Comparison of ENCODE assay signal across 23 cellular contexts in the genomic region with DNA sequence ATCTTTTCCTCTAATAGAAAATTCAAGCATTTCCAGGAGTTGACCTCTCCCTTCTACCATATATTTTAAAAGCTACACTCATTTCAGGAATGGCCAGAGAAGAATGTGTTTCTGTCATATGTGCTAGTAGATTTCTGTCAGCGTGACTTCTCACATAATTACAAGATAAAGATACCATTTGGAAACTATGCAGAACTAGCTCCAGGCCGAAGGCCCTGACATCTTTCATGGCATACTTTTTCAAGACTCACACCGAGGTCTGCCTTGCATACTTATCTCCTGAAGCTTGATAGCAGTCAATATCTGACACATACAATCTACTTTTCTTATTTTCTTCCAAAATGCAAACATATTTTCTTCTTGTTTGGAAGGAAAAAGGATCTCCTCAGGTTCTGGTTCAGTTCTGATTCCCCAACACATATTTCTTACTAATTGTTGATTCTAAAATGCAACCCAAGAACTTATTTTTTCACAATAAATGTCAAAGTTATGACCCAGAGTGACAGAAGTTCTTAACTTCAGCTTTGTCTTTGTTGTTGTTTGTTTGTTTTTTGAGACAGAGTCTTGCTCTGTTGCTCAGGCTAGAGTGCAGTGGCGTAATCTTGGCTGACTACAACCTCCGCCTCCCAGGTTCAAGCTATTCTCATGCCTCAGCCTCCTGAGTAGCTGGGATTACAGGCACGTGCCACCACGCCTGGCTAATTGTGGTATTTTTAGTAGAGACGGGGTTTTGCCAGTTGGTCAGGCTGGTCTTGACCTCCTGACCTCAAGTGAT.
"Had no signal": no experiment of that assay in that cellular context is flagged by ENCODE, and none has a peak within 500 bp of the region (broad histone marks: within the 10 kb centered on the region; RNA-seq: fewer than 3 reads in every experiment).

No MANE protein-coding gene starts in this region.

- H3K27ac Mint-ChIP-seq: natural killer cell; stimulated activated memory B cell treated with anti-CD40 and anti-IgM and Interleukin-4, amounts not matched to agents 10 μg/mL and 1 μg/mL and 100 μg/mL, for 72 hours had no signal

- H3K4me1 Mint-ChIP-seq: central memory CD8-positive, alpha-beta T cell; natural killer cell; stimulated activated memory B cell treated with anti-CD40 and anti-IgM and Interleukin-4, amounts not matched to agents 10 μg/mL and 1 μg/mL and 100 μg/mL, for 72 hours had no signal

- H3K27ac ChIP-seq: esophagus squamous epithelium, left lung, lower lobe of right lung, pancreas, skin epidermis, spleen, testis, tibial artery, upper lobe of left lung had no signal

- H3K4me1 ChIP-seq: left lung, lower lobe of right lung, upper lobe of left lung had no signal

- H3K9me3 ChIP-seq: esophagus squamous epithelium, left lung, lower lobe of right lung, pancreas, spleen, testis, tibial artery, upper lobe of left lung had no signal

- DNase-seq: dermis blood vessel endothelial cell; effector memory CD4-positive, alpha-beta T cell; erythroblast; esophagus squamous epithelium; foreskin melanocyte; glutamatergic neuron; kidney; left lung; lower lobe of right lung; natural killer cell; occipital lobe; pancreas; spleen; stimulated activated CD4-positive, alpha-beta T cell treated with anti-CD3 and anti-CD28 coated beads, Interleukin-4, amount 100 ng/mL, for 4 hours; stimulated activated naive CD8-positive, alpha-beta T cell treated with anti-CD3 and anti-CD28 coated beads, Interleukin-15, Interleukin-2, amounts not matched to agents 100 U/mL and 50 U/mL, for 24 hours; substantia nigra; testis; tibial artery; upper lobe of left lung had no signal

- H3K4me3 ChIP-seq: coronary artery, esophagus squamous epithelium, left lung, lower lobe of right lung, pancreas, skin epidermis, spleen, testis, tibial artery, upper lobe of left lung had no signal

- H3K9me3 Mint-ChIP-seq: central memory CD8-positive, alpha-beta T cell; natural killer cell; stimulated activated memory B cell treated with anti-CD40 and anti-IgM and Interleukin-4, amounts not matched to agents 10 μg/mL and 1 μg/mL and 100 μg/mL, for 72 hours had no signal

- H3K27me3 ChIP-seq: esophagus squamous epithelium, left lung, pancreas, spleen, testis, tibial artery, upper lobe of left lung had no signal

- H3K27me3 Mint-ChIP-seq: stimulated activated memory B cell treated with anti-CD40 and anti-IgM and Interleukin-4, amounts not matched to agents 10 μg/mL and 1 μg/mL and 100 μg/mL, for 72 hours had no signal

- ATAC-seq: left lung; lower lobe of right lung; natural killer cell; pancreas; stimulated activated memory B cell treated with anti-CD40 and anti-IgM and Interleukin-4, amounts not matched to agents 10 μg/mL and 1 μg/mL and 100 μg/mL, for 72 hours; stimulated activated naive CD8-positive, alpha-beta T cell treated with anti-CD3 and anti-CD28 coated beads, Interleukin-15, Interleukin-2, amounts not matched to agents 100 U/mL and 50 U/mL, for 24 hours had no signal

- H3K36me3 Mint-ChIP-seq: natural killer cell; stimulated activated memory B cell treated with anti-CD40 and anti-IgM and Interleukin-4, amounts not matched to agents 10 μg/mL and 1 μg/mL and 100 μg/mL, for 72 hours had no signal

- H3K4me3 Mint-ChIP-seq: central memory CD8-positive, alpha-beta T cell; natural killer cell; stimulated activated memory B cell treated with anti-CD40 and anti-IgM and Interleukin-4, amounts not matched to agents 10 μg/mL and 1 μg/mL and 100 μg/mL, for 72 hours had no signal

- H3K36me3 ChIP-seq: esophagus squamous epithelium, left lung, pancreas had no signal
